Comparison of ENCODE assay signal across 8 cellular contexts in the genomic region with DNA sequence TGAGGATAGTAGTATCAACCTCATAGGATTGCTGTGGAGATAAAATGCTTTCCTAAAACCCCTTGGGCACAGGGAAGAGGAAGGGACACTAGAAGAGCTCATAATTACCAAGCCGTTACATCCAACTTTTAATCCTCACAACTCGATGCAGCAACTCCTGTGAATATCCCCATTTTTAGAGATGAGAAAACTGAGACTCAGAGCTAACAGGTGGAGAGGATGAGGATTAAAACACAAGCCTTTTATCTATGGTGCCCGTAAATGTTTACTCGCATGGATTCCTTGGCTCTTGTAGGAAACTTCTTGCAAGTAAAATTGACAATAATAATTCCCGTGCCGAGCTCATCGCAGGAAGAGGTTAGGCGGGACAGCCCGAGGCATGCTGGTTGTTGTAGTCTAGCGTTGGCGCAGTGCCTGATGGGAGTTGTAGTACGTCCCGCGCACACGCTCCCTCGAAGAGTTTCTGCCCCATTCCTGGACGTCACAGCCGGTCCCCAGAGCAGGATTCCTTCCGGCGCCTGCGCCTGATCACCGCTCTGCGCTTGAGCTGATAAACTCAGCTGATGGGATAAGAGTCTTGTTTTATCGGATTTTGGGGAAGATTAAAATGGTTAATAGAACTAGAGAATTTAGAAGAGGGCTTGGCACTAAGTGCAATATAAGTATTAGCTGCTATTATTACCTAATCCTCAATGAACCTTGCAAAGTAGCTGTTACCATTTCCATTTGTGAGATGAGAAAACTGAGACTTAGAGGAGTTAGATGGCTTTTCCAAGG. TPM values are rescaled to one million over a fixed set of nuclear protein-coding genes. Genes with fewer than 3 reads are reported as not detected.
DNase-seq lines count a peak whose midpoint lies in the region; ATAC-seq, FAIRE-seq and TF ChIP-seq lines count a peak whose summit lies in the region.

No MANE protein-coding gene starts in this region.

- H3K9ac ChIP-seq in H1 (replicated peaks in 1 of 4; ENCODE audit: extremely low read depth in 1 of 4, low read depth in 3 of 4, low read length in 3 of 4) (peak overlapping the region; percentile 42 to 82 (median 54)), mesendoderm (ENCODE audit: low read length) (peak overlapping the region; percentile 88)

- H4K5ac ChIP-seq in H1 (ENCODE audit: insufficient read length, low read depth, low read length) (no peak overlapping the region), mesendoderm (ENCODE audit: low read length) (no peak overlapping the region)

- H3K36me3 ChIP-seq in H1 (ENCODE audit: control insufficient read depth in 2 of 4, insufficient read depth in 4 of 4, low read length in 3 of 4) (0 out of 8 replicates have a peak, but pooled peaks cover 0 to 3% (median 0%) of the 10 kb centered on the region in 4 experiments), mesendoderm (ENCODE audit: control insufficient read depth, insufficient read depth, low read length) (no peaks in the 10 kb centered on the region)

- no peak for TF ChIP-seq RAD21 in H1 (IDR thresholded peaks at IDR 0.05 in 1 of 2, conservative IDR thresholded peaks at IDR 0.05 in 1 of 2; ENCODE audit: low read depth in 2 of 2, low read length in 2 of 2)

- H2BK120ac ChIP-seq in H1 (replicated peaks; ENCODE audit: low read depth, low read length), result no peak overlapping the region
- no peak overlapping the region for H2BK120ac ChIP-seq in mesendoderm (ENCODE audit: low read depth, low read length)

- H3K4ac ChIP-seq in H1 (replicated peaks; ENCODE audit: insufficient read length, low read depth, low read length) (peak overlapping the region; percentile 25), mesendoderm (ENCODE audit: low read depth, low read length) (no peak overlapping the region)

- H3K18ac ChIP-seq in H1 (ENCODE audit: extremely low read depth, low read length) (no peak overlapping the region), mesendoderm (ENCODE audit: low read length) (no peak overlapping the region)

- peaks cover 0 to 3% of the 10 kb centered on the region in 2 experiments for H4K20me1 ChIP-seq in H1 (replicated peaks in 1 of 2; ENCODE audit: control insufficient read depth in 1 of 2, insufficient read depth in 2 of 2, low read length in 2 of 2)

- H3K4me1 ChIP-seq in H1 (replicated peaks in 1 of 4; ENCODE audit: control insufficient read depth in 3 of 4, insufficient read depth in 4 of 4, low read length in 3 of 4) (peaks cover 2 to 16% (median 7%) of the 10 kb centered on the region in 4 experiments; a peak in 6 of 7 replicates), mesendoderm (ENCODE audit: control insufficient read depth, low read depth, low read length) (peaks cover 3% of the 10 kb centered on the region)

- TF ChIP-seq CTCF in H1 (IDR thresholded peaks at IDR 0.05; ENCODE audit: control extremely low read depth in 1 of 3, insufficient read depth in 1 of 3, low read depth in 1 of 3, low read length in 3 of 3), result no peak

- peaks cover under 1% of the 10 kb centered on the region for H3K79me1 ChIP-seq in H1 (ENCODE audit: low read depth, low read length)
- H3K79me1 ChIP-seq in mesendoderm (ENCODE audit: low read length), result peaks cover 2% of the 10 kb centered on the region

- no peak overlapping the region for H4K8ac ChIP-seq in H1 (ENCODE audit: extremely low read depth, insufficient read depth, low read length)
- H4K8ac ChIP-seq in mesendoderm (ENCODE audit: low read depth, low read length), result no peak overlapping the region

- peak in 1 of 2 experiments; percentile 65; a peak in 2 of 3 replicates for TF ChIP-seq POLR2A in H1 (IDR thresholded peaks at IDR 0.05; ENCODE audit: control extremely low read depth in 1 of 2, low read depth in 2 of 2, low read length in 2 of 2)

- no peak overlapping the region for H2BK5ac ChIP-seq in H1 (ENCODE audit: low read depth, low read length)
- no peak overlapping the region for H2BK5ac ChIP-seq in mesendoderm (ENCODE audit: low read length)

- TF ChIP-seq EP300 in H1 (IDR thresholded peaks at IDR 0.05; ENCODE audit: borderline replicate concordance in 1 of 2, low read depth in 2 of 2, low read length in 2 of 2), result no peak

- no peaks in the 10 kb centered on the region for H3K27me3 ChIP-seq in H1 (replicated peaks in 1 of 4; ENCODE audit: control insufficient read depth in 3 of 4, extremely low read depth in 1 of 4, insufficient read depth in 3 of 4, low read length in 3 of 4)
- no peaks in the 10 kb centered on the region for H3K27me3 ChIP-seq in mesendoderm (ENCODE audit: insufficient read depth, low read length, poor library complexity)

- H3K23ac ChIP-seq in H1 (ENCODE audit: insufficient read length), result no peak overlapping the region
- no peak overlapping the region for H3K23ac ChIP-seq in mesendoderm (ENCODE audit: low read length)

- H2BK20ac ChIP-seq in H1 (ENCODE audit: low read length), result no peak overlapping the region

- POLR2A ChIA-PET in H1 (lab: Charles Lee; ENCODE audit: partially characterized antibody), result interaction anchor here (0.9 to 8.7 kb wide), 12 partner anchors 8 to 80 kb away, joined by 3 to 87 read pairs (median 4); a partner anchor contains a TSS

- ATAC-seq in GM21367 (IDR thresholded peaks at IDR 0.05; ENCODE audit: unreplicated experiment), result peak; percentile 66

- H3K79me2 ChIP-seq in H1 (ENCODE audit: control insufficient read depth in 1 of 2, insufficient read depth in 2 of 2, low read length in 2 of 2) (peaks cover 16 to 31% of the 10 kb centered on the region in 2 experiments), mesendoderm (ENCODE audit: control insufficient read depth, insufficient read depth, low read length) (peaks cover 21% of the 10 kb centered on the region)

- CTCF ChIA-PET in H1 (lab: Charles Lee; ENCODE audit: partially characterized antibody), result interaction anchor here (0.6 to 13.0 kb wide), 19 partner anchors 10 to 472 kb away, joined by 3 to 208 read pairs (median 4); a partner anchor contains a TSS

- H3K4me3 ChIP-seq in H1 (ENCODE audit: extremely low read depth in 1 of 4, insufficient read depth in 2 of 4, low read depth in 3 of 4, low read length in 4 of 4) (peak overlapping the region; percentile 69 to 84 (median 78)), mesendoderm (ENCODE audit: low read length) (peak overlapping the region; percentile 75)

- DNase-seq in COR-L47 (lab: John Stamatoyannopoulos, UW) (peak; percentile 92), HT1080 (ENCODE audit: low read depth) (peak; percentile 96), NOMO-1 (lab: John Stamatoyannopoulos, UW; ENCODE audit: unreplicated experiment in 2 of 2) (peak; percentile 92 to 94), H1 (ENCODE audit: low read depth in 1 of 2, low spot score in 2 of 2) (peak; percentile 81 to 89), mesendoderm (peak; percentile 97)
- DNase-seq in activated CD8-positive, alpha-beta memory T cell treated with anti-CD3 and anti-CD28 coated beads for 48 hours (ENCODE audit: low read depth in 2 of 3, low spot score in 2 of 3), result peak; percentile 52 to 68 (median 68)
- DNase-seq in stimulated activated CD8-positive, alpha-beta memory T cell treated with anti-CD3 and anti-CD28 coated beads, Interleukin-12 subunit alpha, Interleukin-12 subunit beta, amount 100 ng/mL, for 4 hours (ENCODE audit: low read depth), result peak; percentile 77

- H3K4me2 ChIP-seq in H1 (ENCODE audit: insufficient read depth in 1 of 2, low read depth in 2 of 2, low read length in 2 of 2) (peak overlapping the region; percentile 77 to 97), mesendoderm (ENCODE audit: low read length) (peak overlapping the region; percentile 83)

- WGBS in H1 (ENCODE audit: extremely low coverage in 1 of 2, insufficient coverage in 1 of 2, insufficient read length in 1 of 2, insufficient replicate concordance in 2 of 2, low coverage in 1 of 2, low lambda C conversion rate in 2 of 2, missing lambda C conversion rate in 1 of 2), 2 experiments, result 3% methylated on average over 24 of the region's 24 CpGs; no CpG with 5 or more reads in 1 of the 2 experiments
- no CpG with 5 or more reads among the region's 24 CpGs for WGBS in mesendoderm (ENCODE audit: extremely low coverage, insufficient coverage, low lambda C conversion rate)

- peak overlapping the region; percentile 80 for H2AFZ ChIP-seq in H1 (ENCODE audit: low read length)

- no peak overlapping the region for H4K91ac ChIP-seq in H1 (replicated peaks; ENCODE audit: insufficient read length, low read length)

- H3K27ac ChIP-seq in H1 (ENCODE audit: low read depth, low read length) (no peak overlapping the region), mesendoderm (ENCODE audit: low read depth, low read length) (no peak overlapping the region)

- H2BK15ac ChIP-seq in H1 (ENCODE audit: low read length) (no peak overlapping the region; the same call in 1 of the 2 replicates), mesendoderm (replicated peaks; ENCODE audit: low read depth) (no peak overlapping the region)

- no peaks in the 10 kb centered on the region for H3K9me3 ChIP-seq in H1 (ENCODE audit: insufficient read depth in 2 of 2, low read depth in 1 of 2, low read length in 1 of 2)

- H3K23me2 ChIP-seq in H1 (ENCODE audit: low read depth, low read length), result peaks cover 10% of the 10 kb centered on the region

- peak; percentile 60 for FAIRE-seq in H1 (lab: Jason Lieb, UNC)

- H2AK5ac ChIP-seq in H1 (ENCODE audit: low read depth, low read length), result no peak overlapping the region
- no peak overlapping the region for H2AK5ac ChIP-seq in mesendoderm (ENCODE audit: low read length)

- H2BK12ac ChIP-seq in H1 (ENCODE audit: low read depth, low read length), result no peak overlapping the region

- H3K56ac ChIP-seq in H1 (replicated peaks; ENCODE audit: insufficient read length, low read depth, low read length) (no peak overlapping the region), mesendoderm (ENCODE audit: low read length) (peak overlapping the region; percentile 88)

- no peak overlapping the region for H3K14ac ChIP-seq in H1 (ENCODE audit: insufficient read length)

RNA-seq across cellular contexts. Expression of a gene that starts 2.8 kb away (rescaled TPM):
- 42.3 and 66.9 TPM in 2 replicates for total RNA-seq in HT1080 (2014; rRNA removed; shearing (Covaris generic))
- 158 and 179 TPM in 2 replicates for polyA plus RNA-seq in HT1080 (2015; cell fraction: cytosol; rRNA removed)
- 132 and 134 TPM in 2 replicates for polyA plus RNA-seq in HT1080 (2015; cell fraction: nucleus; rRNA removed)
- total RNA-seq in H1 (2021; fragmentation: NEBNext Ultra II Directional; extraction: Animal tissue kit (Norgen Biotek cat#: 25700)), result 184 and 185 TPM in 2 replicates
- polyA plus RNA-seq in H1 (2011; rRNA removed), result 131 and 141 TPM in 2 replicates
- polyA plus RNA-seq in H1 (2011; cell fraction: cytosol; rRNA removed), result 114 TPM
- polyA plus RNA-seq in H1 (2011; cell fraction: nucleus; rRNA removed), result 64.5 TPM
- 130 to 225 TPM (median 146 TPM) in 4 replicates for polyA plus RNA-seq in H1 (2012, experiment 1 of 2)
- polyA plus RNA-seq in H1 (2012, experiment 2 of 2), result 129 TPM
- polyA plus RNA-seq in H1 (2013, experiment 1 of 2), result 239 TPM
- polyA plus RNA-seq in H1 (2013, experiment 2 of 2), result 238 TPM
- polyA minus RNA-seq in H1 (2011; rRNA and poly(A)+ RNA removed), result 96.4 and 107 TPM in 2 replicates
- polyA minus RNA-seq in H1 (2011; cell fraction: cytosol; rRNA and poly(A)+ RNA removed), result 47.3 TPM
- 89.1 TPM for polyA minus RNA-seq in H1 (2011; cell fraction: nucleus; rRNA and poly(A)+ RNA removed)
- 280 TPM for polyA plus RNA-seq in mesendoderm (2013, experiment 1 of 2)
- polyA plus RNA-seq in mesendoderm (2013, experiment 2 of 2), result 273 TPM

RNA-seq across cellular contexts. Expression of a gene that starts 37.7 kb away (rescaled TPM):
- 29.2 and 38.7 TPM in 2 replicates for total RNA-seq in HT1080 (2014; rRNA removed; shearing (Covaris generic))
- polyA plus RNA-seq in HT1080 (2015; cell fraction: cytosol; rRNA removed), result 41.4 and 42.9 TPM in 2 replicates
- polyA plus RNA-seq in HT1080 (2015; cell fraction: nucleus; rRNA removed), result 21.5 and 22.1 TPM in 2 replicates
- 28.9 and 33.3 TPM in 2 replicates for total RNA-seq in H1 (2021; fragmentation: NEBNext Ultra II Directional; extraction: Animal tissue kit (Norgen Biotek cat#: 25700))
- polyA plus RNA-seq in H1 (2011; rRNA removed), result 75.9 and 82.7 TPM in 2 replicates
- polyA plus RNA-seq in H1 (2011; cell fraction: cytosol; rRNA removed), result 32.6 TPM
- polyA plus RNA-seq in H1 (2011; cell fraction: nucleus; rRNA removed), result 44.3 TPM
- polyA plus RNA-seq in H1 (2012, experiment 1 of 2), result 23.4 to 37.5 TPM (median 32.2 TPM) in 4 replicates
- 31.5 TPM for polyA plus RNA-seq in H1 (2012, experiment 2 of 2)
- polyA plus RNA-seq in H1 (2013, experiment 1 of 2), result 51.2 TPM
- polyA plus RNA-seq in H1 (2013, experiment 2 of 2), result 59.3 TPM
- polyA minus RNA-seq in H1 (2011; rRNA and poly(A)+ RNA removed), result 63.8 and 102 TPM in 2 replicates
- polyA minus RNA-seq in H1 (2011; cell fraction: cytosol; rRNA and poly(A)+ RNA removed), result 37.4 TPM
- polyA minus RNA-seq in H1 (2011; cell fraction: nucleus; rRNA and poly(A)+ RNA removed), result 12.9 TPM
- 59.8 TPM for polyA plus RNA-seq in mesendoderm (2013, experiment 1 of 2)
- 57.8 TPM for polyA plus RNA-seq in mesendoderm (2013, experiment 2 of 2)
